Comparison of ENCODE assay signal across 3 cellular contexts in the genomic region with DNA sequence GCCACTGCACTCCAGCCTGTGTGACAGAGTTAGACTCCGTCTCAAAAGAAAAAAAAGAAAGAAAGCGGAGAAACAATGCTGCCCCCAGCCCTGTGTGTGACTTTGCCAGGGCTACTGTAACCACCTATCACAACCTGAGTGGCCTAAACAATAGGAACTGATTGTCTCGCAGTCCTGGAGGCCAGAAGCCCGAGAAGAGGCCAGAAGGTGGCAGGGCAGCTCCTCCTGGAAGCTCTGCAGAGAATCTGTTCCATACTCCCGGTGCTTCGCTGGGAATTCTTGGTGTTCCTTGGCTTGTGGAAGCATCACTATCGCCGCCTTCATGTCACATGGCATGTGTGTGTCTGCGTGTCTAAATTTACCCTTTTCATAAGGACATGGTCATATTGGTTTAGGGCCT.
TF ChIP-seq lines count a peak whose summit lies in the region.

No MANE protein-coding gene starts in this region.

TF ChIP-seq in GM23338, 12 proteins besides CTCF, POLR2A, EP300 and RAD21:
- TF ChIP-seq ZNF331 (CRISPR knock-in tag; IDR thresholded peaks at IDR 0.05; ENCODE audit: low read depth) (no peak), EZH2 (IDR thresholded peaks at IDR 0.05; ENCODE audit: low read depth, unreplicated experiment) (no peak), NANOG (IDR thresholded peaks at IDR 0.05; ENCODE audit: borderline replicate concordance) (no peak), POLR2AphosphoS5 (IDR thresholded peaks at IDR 0.05; ENCODE audit: low read depth) (no peak), JUNB (IDR thresholded peaks at IDR 0.05; ENCODE audit: unreplicated experiment) (no peak), STAT1 (IDR thresholded peaks at IDR 0.05; ENCODE audit: unreplicated experiment) (no peak)
- TF ChIP-seq, protein P1, sequence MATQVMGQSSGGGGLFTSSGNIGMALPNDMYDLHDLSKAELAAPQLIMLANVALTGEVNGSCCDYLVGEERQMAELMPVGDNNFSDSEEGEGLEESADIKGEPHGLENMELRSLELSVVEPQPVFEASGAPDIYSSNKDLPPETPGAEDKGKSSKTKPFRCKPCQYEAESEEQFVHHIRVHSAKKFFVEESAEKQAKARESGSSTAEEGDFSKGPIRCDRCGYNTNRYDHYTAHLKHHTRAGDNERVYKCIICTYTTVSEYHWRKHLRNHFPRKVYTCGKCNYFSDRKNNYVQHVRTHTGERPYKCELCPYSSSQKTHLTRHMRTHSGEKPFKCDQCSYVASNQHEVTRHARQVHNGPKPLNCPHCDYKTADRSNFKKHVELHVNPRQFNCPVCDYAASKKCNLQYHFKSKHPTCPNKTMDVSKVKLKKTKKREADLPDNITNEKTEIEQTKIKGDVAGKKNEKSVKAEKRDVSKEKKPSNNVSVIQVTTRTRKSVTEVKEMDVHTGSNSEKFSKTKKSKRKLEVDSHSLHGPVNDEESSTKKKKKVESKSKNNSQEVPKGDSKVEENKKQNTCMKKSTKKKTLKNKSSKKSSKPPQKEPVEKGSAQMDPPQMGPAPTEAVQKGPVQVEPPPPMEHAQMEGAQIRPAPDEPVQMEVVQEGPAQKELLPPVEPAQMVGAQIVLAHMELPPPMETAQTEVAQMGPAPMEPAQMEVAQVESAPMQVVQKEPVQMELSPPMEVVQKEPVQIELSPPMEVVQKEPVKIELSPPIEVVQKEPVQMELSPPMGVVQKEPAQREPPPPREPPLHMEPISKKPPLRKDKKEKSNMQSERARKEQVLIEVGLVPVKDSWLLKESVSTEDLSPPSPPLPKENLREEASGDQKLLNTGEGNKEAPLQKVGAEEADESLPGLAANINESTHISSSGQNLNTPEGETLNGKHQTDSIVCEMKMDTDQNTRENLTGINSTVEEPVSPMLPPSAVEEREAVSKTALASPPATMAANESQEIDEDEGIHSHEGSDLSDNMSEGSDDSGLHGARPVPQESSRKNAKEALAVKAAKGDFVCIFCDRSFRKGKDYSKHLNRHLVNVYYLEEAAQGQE (IDR thresholded peaks at IDR 0.05; ENCODE audit: unreplicated experiment), result no peak

TF ChIP-seq in GM12878, 131 proteins besides CTCF, POLR2A, EP300 and RAD21 (continues in another document):
- no peak for TF ChIP-seq ZNF217 (IDR thresholded peaks at IDR 0.05)
- no peak for TF ChIP-seq ZSCAN29 (IDR thresholded peaks at IDR 0.05)
- TF ChIP-seq NFYA (IDR thresholded peaks at IDR 0.05; ENCODE audit: borderline replicate concordance, low read depth, low read length), result no peak
- no peak for TF ChIP-seq ZNF207 (IDR thresholded peaks at IDR 0.05; ENCODE audit: borderline replicate concordance)
- no peak for TF ChIP-seq FOXK2 (IDR thresholded peaks at IDR 0.05)
- no peak for TF ChIP-seq SP1 (IDR thresholded peaks at IDR 0.05; ENCODE audit: low read depth, low read length)
- TF ChIP-seq, protein P2, sequence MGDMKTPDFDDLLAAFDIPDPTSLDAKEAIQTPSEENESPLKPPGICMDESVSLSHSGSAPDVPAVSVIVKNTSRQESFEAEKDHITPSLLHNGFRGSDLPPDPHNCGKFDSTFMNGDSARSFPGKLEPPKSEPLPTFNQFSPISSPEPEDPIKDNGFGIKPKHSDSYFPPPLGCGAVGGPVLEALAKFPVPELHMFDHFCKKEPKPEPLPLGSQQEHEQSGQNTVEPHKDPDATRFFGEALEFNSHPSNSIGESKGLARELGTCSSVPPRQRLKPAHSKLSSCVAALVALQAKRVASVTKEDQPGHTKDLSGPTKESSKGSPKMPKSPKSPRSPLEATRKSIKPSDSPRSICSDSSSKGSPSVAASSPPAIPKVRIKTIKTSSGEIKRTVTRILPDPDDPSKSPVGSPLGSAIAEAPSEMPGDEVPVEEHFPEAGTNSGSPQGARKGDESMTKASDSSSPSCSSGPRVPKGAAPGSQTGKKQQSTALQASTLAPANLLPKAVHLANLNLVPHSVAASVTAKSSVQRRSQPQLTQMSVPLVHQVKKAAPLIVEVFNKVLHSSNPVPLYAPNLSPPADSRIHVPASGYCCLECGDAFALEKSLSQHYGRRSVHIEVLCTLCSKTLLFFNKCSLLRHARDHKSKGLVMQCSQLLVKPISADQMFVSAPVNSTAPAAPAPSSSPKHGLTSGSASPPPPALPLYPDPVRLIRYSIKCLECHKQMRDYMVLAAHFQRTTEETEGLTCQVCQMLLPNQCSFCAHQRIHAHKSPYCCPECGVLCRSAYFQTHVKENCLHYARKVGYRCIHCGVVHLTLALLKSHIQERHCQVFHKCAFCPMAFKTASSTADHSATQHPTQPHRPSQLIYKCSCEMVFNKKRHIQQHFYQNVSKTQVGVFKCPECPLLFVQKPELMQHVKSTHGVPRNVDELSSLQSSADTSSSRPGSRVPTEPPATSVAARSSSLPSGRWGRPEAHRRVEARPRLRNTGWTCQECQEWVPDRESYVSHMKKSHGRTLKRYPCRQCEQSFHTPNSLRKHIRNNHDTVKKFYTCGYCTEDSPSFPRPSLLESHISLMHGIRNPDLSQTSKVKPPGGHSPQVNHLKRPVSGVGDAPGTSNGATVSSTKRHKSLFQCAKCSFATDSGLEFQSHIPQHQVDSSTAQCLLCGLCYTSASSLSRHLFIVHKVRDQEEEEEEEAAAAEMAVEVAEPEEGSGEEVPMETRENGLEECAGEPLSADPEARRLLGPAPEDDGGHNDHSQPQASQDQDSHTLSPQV (IDR thresholded peaks at IDR 0.05), result no peak
- no peak for TF ChIP-seq YY1 (IDR thresholded peaks at IDR 0.05; ENCODE audit: low read depth, low read length)
- TF ChIP-seq, protein P3, sequence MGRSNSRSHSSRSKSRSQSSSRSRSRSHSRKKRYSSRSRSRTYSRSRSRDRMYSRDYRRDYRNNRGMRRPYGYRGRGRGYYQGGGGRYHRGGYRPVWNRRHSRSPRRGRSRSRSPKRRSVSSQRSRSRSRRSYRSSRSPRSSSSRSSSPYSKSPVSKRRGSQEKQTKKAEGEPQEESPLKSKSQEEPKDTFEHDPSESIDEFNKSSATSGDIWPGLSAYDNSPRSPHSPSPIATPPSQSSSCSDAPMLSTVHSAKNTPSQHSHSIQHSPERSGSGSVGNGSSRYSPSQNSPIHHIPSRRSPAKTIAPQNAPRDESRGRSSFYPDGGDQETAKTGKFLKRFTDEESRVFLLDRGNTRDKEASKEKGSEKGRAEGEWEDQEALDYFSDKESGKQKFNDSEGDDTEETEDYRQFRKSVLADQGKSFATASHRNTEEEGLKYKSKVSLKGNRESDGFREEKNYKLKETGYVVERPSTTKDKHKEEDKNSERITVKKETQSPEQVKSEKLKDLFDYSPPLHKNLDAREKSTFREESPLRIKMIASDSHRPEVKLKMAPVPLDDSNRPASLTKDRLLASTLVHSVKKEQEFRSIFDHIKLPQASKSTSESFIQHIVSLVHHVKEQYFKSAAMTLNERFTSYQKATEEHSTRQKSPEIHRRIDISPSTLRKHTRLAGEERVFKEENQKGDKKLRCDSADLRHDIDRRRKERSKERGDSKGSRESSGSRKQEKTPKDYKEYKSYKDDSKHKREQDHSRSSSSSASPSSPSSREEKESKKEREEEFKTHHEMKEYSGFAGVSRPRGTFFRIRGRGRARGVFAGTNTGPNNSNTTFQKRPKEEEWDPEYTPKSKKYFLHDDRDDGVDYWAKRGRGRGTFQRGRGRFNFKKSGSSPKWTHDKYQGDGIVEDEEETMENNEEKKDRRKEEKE (IDR thresholded peaks at IDR 0.05), result no peak
- TF ChIP-seq, protein P4, sequence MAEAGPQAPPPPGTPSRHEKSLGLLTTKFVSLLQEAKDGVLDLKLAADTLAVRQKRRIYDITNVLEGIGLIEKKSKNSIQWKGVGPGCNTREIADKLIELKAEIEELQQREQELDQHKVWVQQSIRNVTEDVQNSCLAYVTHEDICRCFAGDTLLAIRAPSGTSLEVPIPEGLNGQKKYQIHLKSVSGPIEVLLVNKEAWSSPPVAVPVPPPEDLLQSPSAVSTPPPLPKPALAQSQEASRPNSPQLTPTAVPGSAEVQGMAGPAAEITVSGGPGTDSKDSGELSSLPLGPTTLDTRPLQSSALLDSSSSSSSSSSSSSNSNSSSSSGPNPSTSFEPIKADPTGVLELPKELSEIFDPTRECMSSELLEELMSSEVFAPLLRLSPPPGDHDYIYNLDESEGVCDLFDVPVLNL (IDR thresholded peaks at IDR 0.05; ENCODE audit: low read depth, low read length), result no peak
- no peak for TF ChIP-seq CHD1 (IDR thresholded peaks at IDR 0.05; ENCODE audit: low read depth, low read length)
- TF ChIP-seq SMC3 (IDR thresholded peaks at IDR 0.05; ENCODE audit: borderline replicate concordance, low read length), result no peak

TF ChIP-seq in GM12891, 5 proteins besides CTCF, POLR2A, EP300 and RAD21:
- TF ChIP-seq SPI1 (IDR thresholded peaks at IDR 0.05; ENCODE audit: low read depth, low read length), result no peak
- TF ChIP-seq PAX5 (IDR thresholded peaks at IDR 0.05; ENCODE audit: insufficient read depth, low read length, severe bottlenecking), result no peak
- TF ChIP-seq POLR2AphosphoS5 (IDR thresholded peaks at IDR 0.05; ENCODE audit: low read depth, low read length), result no peak
- TF ChIP-seq POU2F2 (IDR thresholded peaks at IDR 0.05; ENCODE audit: low read depth, low read length), result no peak
- TF ChIP-seq TAF1 (IDR thresholded peaks at IDR 0.05; ENCODE audit: low read depth, low read length), result no peak
TF ChIP-seq in GM12891: peak in this region for 0.
